In the genomic region with DNA sequence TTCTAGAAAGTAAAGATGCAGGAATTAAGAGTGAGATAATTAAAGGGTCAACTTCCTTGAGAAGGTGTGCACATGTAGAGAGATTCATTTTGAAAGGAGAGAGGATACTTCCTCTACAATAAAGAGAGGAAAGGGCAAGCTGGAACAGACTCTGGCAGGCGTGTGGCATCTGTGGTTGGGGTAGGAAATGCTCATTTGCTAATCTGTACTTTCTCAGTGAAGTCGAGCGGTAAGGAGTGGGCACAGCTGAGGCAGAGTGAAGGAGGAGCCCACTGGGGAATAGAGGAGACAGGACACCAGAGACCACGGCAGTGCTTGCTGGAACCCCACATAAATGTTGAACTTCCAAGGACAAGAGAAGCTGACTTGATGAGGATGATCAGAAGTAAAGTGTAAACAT, we compare ENCODE assay signal across 18 cellular contexts. TPM values are rescaled to one million over a fixed set of nuclear protein-coding genes. Genes with fewer than 3 reads are reported as not detected.
DNase-seq lines count a peak whose midpoint lies in the region; ATAC-seq and TF ChIP-seq lines count a peak whose summit lies in the region.
"Had no signal": no experiment of that assay in that cellular context is flagged by ENCODE, and none has a peak within 500 bp of the region (broad histone marks: within the 10 kb centered on the region; RNA-seq: fewer than 3 reads in every experiment).

No MANE protein-coding gene starts in this region.

- peaks cover 17% of the 10 kb centered on the region for H3K4me1 ChIP-seq in BLaER1
- H3K4me1 ChIP-seq in CD8-positive, alpha-beta memory T cell (ENCODE audit: insufficient read depth, low read length) = no peaks in the 10 kb centered on the region
- H3K4me1 ChIP-seq in testis = no peaks in the 10 kb centered on the region
- no peaks in the 10 kb centered on the region for H3K4me1 ChIP-seq in GM23248 (ENCODE audit: insufficient read depth)

- H3K27ac Mint-ChIP-seq in CD8-positive, alpha-beta memory T cell = peak overlapping the region in 7 of 8 donors; percentile 0 to 71 (median 13)
- H3K27ac Mint-ChIP-seq in activated B cell treated with CpG ODN at 0.5 μM for 24 hours = peak overlapping the region; percentile 20
- H3K27ac Mint-ChIP-seq in immature natural killer cell = peak overlapping the region; percentile 6 to 67 (median 40)

- H3K9ac ChIP-seq in BLaER1 (no peak overlapping the region), GM23248 (no peak overlapping the region)

- intact Hi-C loops in activated B cell treated with CpG ODN at 0.5 μM for 24 hours (cut with micrococcal nuclease) (no loop called here), testis (cut with DNase I; ENCODE audit: low total_unique reads) (no loop called here)

- in situ Hi-C loops in GM23248 (cut with MboI) = no loop called here

- POLR2A ChIA-PET in CD8-positive, alpha-beta memory T cell (lab: Charles Lee) = no interaction called here
- POLR2A ChIA-PET in activated B cell treated with CpG ODN at 0.5 μM for 24 hours (lab: Charles Lee) = no interaction called here

- no peak for TF ChIP-seq POLR2A in testis (IDR thresholded peaks at IDR 0.05)

- H3K4me1 Mint-ChIP-seq in CD8-positive, alpha-beta memory T cell = peaks cover 0 to 5% (median 3%) of the 10 kb centered on the region in 3 donors
- peaks cover 6% of the 10 kb centered on the region for H3K4me1 Mint-ChIP-seq in activated B cell treated with CpG ODN at 0.5 μM for 24 hours
- peaks cover 9 to 14% of the 10 kb centered on the region in 2 donors for H3K4me1 Mint-ChIP-seq in immature natural killer cell

- H3K9me3 ChIP-seq in BLaER1 (no peaks in the 10 kb centered on the region), testis (no peaks in the 10 kb centered on the region), GM23248 (ENCODE audit: low read depth) (no peaks in the 10 kb centered on the region)
- no peaks in the 10 kb centered on the region for H3K9me3 ChIP-seq in CD8-positive, alpha-beta memory T cell (ENCODE audit: low read length)

- H3K4me3 ChIP-seq in BLaER1 (no peak overlapping the region), testis (no peak overlapping the region), GM23248 (no peak overlapping the region)
- no peak overlapping the region for H3K4me3 ChIP-seq in CD8-positive, alpha-beta memory T cell (ENCODE audit: low read length)

- H3K27ac ChIP-seq in BLaER1 (no peak overlapping the region), testis (no peak overlapping the region), GM23248 (no peak overlapping the region)
- H3K27ac ChIP-seq in CD8-positive, alpha-beta memory T cell (ENCODE audit: low read depth, low read length) = no peak overlapping the region
- H3K27ac ChIP-seq: HL-60 had no signal

- no peak for DNase-seq in CD8-positive, alpha-beta memory T cell
- DNase-seq in activated B cell treated with CpG ODN at 0.5 μM for 24 hours (no peak), immature natural killer cell (no peak), testis (no peak), GM23248 (no peak), iPS-NIHi7 (ENCODE audit: extremely low spot score) (no peak)
- DNase-seq: activated CD8-positive, alpha-beta memory T cell treated with anti-CD3 and anti-CD28 coated beads for 24 hours; Karpas-422; NCI-H146; NCI-H446 treated with DMSO at 0.1 percent for 48 hours; SHP77 treated with DMSO at 0.1 percent for 48 hours; substantia nigra; T-helper 9 cell had no signal

- H3K27me3 ChIP-seq in BLaER1 (no peaks in the 10 kb centered on the region), testis (no peaks in the 10 kb centered on the region), GM23248 (replicated peaks; ENCODE audit: insufficient read depth) (no peaks in the 10 kb centered on the region)
- no peaks in the 10 kb centered on the region for H3K27me3 ChIP-seq in CD8-positive, alpha-beta memory T cell (ENCODE audit: insufficient read depth, low read length, poor library complexity, severe bottlenecking)

- TF ChIP-seq CTCF in activated B cell treated with CpG ODN at 0.5 μM for 24 hours (IDR thresholded peaks at IDR 0.05) = no peak
- no peak for TF ChIP-seq CTCF in testis (IDR thresholded peaks at IDR 0.05)

- CTCF ChIA-PET in CD8-positive, alpha-beta memory T cell (lab: Charles Lee) = no interaction called here
- CTCF ChIA-PET in activated B cell treated with CpG ODN at 0.5 μM for 24 hours (lab: Charles Lee) = no interaction called here

- no peaks in the 10 kb centered on the region for H3K9me2 ChIP-seq in GM23248 (ENCODE audit: insufficient read depth)

- no peak overlapping the region for H3K4me3 Mint-ChIP-seq in CD8-positive, alpha-beta memory T cell
- H3K4me3 Mint-ChIP-seq in activated B cell treated with CpG ODN at 0.5 μM for 24 hours (no peak overlapping the region), immature natural killer cell (no peak overlapping the region)

- no peak for ATAC-seq in activated B cell treated with CpG ODN at 0.5 μM for 24 hours (ENCODE audit: low read depth)
- no peak for ATAC-seq in HG02798 (IDR thresholded peaks at IDR 0.05; ENCODE audit: poor library complexity, unreplicated experiment)
- ATAC-seq: left lobe of liver had no signal

- no peaks in the 10 kb centered on the region for H3K9me3 Mint-ChIP-seq in CD8-positive, alpha-beta memory T cell
- no peaks in the 10 kb centered on the region for H3K9me3 Mint-ChIP-seq in activated B cell treated with CpG ODN at 0.5 μM for 24 hours
- no peaks in the 10 kb centered on the region for H3K9me3 Mint-ChIP-seq in immature natural killer cell

- peaks cover 0 to 2% of the 10 kb centered on the region in 2 donors for H3K27me3 Mint-ChIP-seq in CD8-positive, alpha-beta memory T cell
- H3K27me3 Mint-ChIP-seq in activated B cell treated with CpG ODN at 0.5 μM for 24 hours (no peaks in the 10 kb centered on the region), immature natural killer cell (ENCODE audit: low read depth in 3 of 3) (peaks cover 0 to 6% (median 2%) of the 10 kb centered on the region in 3 donors)

- H4K20me1 ChIP-seq in BLaER1 (peaks cover 17% of the 10 kb centered on the region; the same call in 1 of the 2 replicates), GM23248 (ENCODE audit: insufficient read depth) (no peaks in the 10 kb centered on the region)

- no peaks in the 10 kb centered on the region for H3F3A ChIP-seq in GM23248 (ENCODE audit: insufficient read depth)

- 79 to 90% methylated on average over 4 of the region's 4 CpGs for WGBS in testis, 2 donors
- 96 to 99% methylated on average over 4 of the region's 4 CpGs for WGBS in GM23248 (ENCODE audit: low coverage in 1 of 2, low lambda C conversion rate in 2 of 2, missing lambda C conversion rate in 2 of 2), 2 experiments

- no peak overlapping the region for H2AFZ ChIP-seq in GM23248

- H3K36me3 ChIP-seq in BLaER1 = peaks cover 93% of the 10 kb centered on the region
- peaks cover 89% of the 10 kb centered on the region for H3K36me3 ChIP-seq in CD8-positive, alpha-beta memory T cell (ENCODE audit: insufficient read depth, low read length)
- no peaks in the 10 kb centered on the region for H3K36me3 ChIP-seq in testis (ENCODE audit: low read depth, missing control alignments)
- peaks cover 74% of the 10 kb centered on the region for H3K36me3 ChIP-seq in GM23248 (ENCODE audit: low read depth)

- H3K4me2 ChIP-seq in BLaER1 (peak overlapping the region; percentile 62), GM23248 (ENCODE audit: unreplicated experiment) (no peak overlapping the region)

- H3K36me3 Mint-ChIP-seq in CD8-positive, alpha-beta memory T cell = peaks cover 22 to 94% (median 39%) of the 10 kb centered on the region in 3 donors
- H3K36me3 Mint-ChIP-seq in activated B cell treated with CpG ODN at 0.5 μM for 24 hours (ENCODE audit: low read depth) (peaks cover 93% of the 10 kb centered on the region), immature natural killer cell (peaks cover 30 to 75% (median 61%) of the 10 kb centered on the region in 3 donors)

- H3K79me2 ChIP-seq in GM23248 (ENCODE audit: insufficient read depth) = no peaks in the 10 kb centered on the region

RNA-seq across cellular contexts. Expression of a gene that starts 49.1 kb away (rescaled TPM):
- total RNA-seq in CD8-positive, alpha-beta memory T cell = not detected
- polyA plus RNA-seq in CD8-positive, alpha-beta memory T cell = not detected
- total RNA-seq in activated B cell treated with CpG ODN at 0.5 μM for 24 hours (not detected in 2 replicates), testis (1 to 10 TPM; 1.1 to 1.9 TPM)
- polyA plus RNA-seq in immature natural killer cell (not detected), testis (ENCODE audit: insufficient read depth, low read depth, low replicate concordance) (1.3 TPM), GM23248 (2016; fragmentation: Nextera tagmentation; extraction: Ambion mirVana) (0.16 TPM in 2 replicates)
- 0.11 and 0.25 TPM in 2 replicates for total RNA-seq in GM23248 (2014; rRNA removed; shearing (Covaris generic))
- total RNA-seq: cardiac septum had no signal
